In the genomic region with DNA sequence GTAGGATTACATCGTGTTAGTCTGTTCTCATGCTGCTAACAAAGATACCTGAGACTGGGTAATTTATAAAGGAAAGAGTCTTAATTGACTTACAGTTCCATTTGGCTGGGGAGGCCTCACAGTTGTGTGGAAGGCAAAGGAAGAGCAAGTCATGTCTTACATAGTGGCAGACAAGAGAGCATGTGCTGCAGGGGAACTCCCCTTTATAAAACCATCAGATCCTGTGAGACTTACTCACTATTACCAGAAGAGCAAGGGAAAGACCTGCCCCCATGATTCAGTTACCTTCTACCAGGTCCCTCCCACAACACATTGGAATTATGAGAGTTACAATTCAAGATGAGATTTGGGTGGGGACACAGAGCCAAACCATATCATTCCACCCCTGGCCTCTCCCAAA, we compare ENCODE assay signal across 21 cellular contexts. TPM values are rescaled to one million over a fixed set of nuclear protein-coding genes. Genes with fewer than 3 reads are reported as not detected.
DNase-seq lines count a peak whose midpoint lies in the region; ATAC-seq and TF ChIP-seq lines count a peak whose summit lies in the region.
"Had no signal": no experiment of that assay in that cellular context is flagged by ENCODE, and none has a peak within 500 bp of the region (broad histone marks: within the 10 kb centered on the region; RNA-seq: fewer than 3 reads in every experiment).

No MANE protein-coding gene starts in this region.

- no peaks in the 10 kb centered on the region for H3K27me3 Mint-ChIP-seq in natural killer cell treated with Interleukin-12 subunit alpha and Interleukin-12 subunit beta and Interleukin-15 and Interleukin-18, amount 100 ng/mL, for 72 hours
- no peaks in the 10 kb centered on the region for H3K27me3 Mint-ChIP-seq in natural killer cell (ENCODE audit: low read depth in 2 of 2)
- no peaks in the 10 kb centered on the region for H3K27me3 Mint-ChIP-seq in activated T-helper 2 cell treated with anti-CD3 and anti-CD28 coated beads, Interferon-gamma antibody, Interleukin-2, Interleukin-4, amounts not matched to agents 10 μg/mL and 5 μg/mL and 100 μg/mL, durations not matched to agents 14 hours and 24 hours and 36 hours (ENCODE audit: low read depth)
- H3K27me3 Mint-ChIP-seq: memory B cell; naive thymus-derived CD4-positive, alpha-beta T cell had no signal

- no peak for DNase-seq in natural killer cell treated with Interleukin-12 subunit alpha and Interleukin-12 subunit beta and Interleukin-15 and Interleukin-18, amount 100 ng/mL, for 72 hours (ENCODE audit: low spot score)
- DNase-seq in natural killer cell (no peak), renal cortical epithelial cell (ENCODE audit: low read depth) (peak; percentile 71), NCI-H446 (lab: John Stamatoyannopoulos, UW) (no peak), putamen (ENCODE audit: low spot score) (no peak)
- DNase-seq in activated T-helper 2 cell treated with anti-CD3 and anti-CD28 coated beads, Interferon-gamma antibody, Interleukin-2, Interleukin-4, amounts not matched to agents 10 μg/mL and 5 μg/mL and 100 μg/mL, durations not matched to agents 14 hours and 24 hours and 36 hours (ENCODE audit: low spot score) = no peak
- DNase-seq: activated CD8-positive, alpha-beta memory T cell treated with anti-CD3 and anti-CD28 coated beads, Interleukin-2, amount 50 U/mL, for 4 hours; amniotic stem cell; CD8-positive, alpha-beta T cell; DMS79; kidney glomerular epithelial cell; naive thymus-derived CD4-positive, alpha-beta T cell; NCI-H1417 treated with DMSO at 0.1 percent for 48 hours; NCI-H2171; NCI-H69; Right ventricle myocardium superior; thyroid gland had no signal

- H3K4me3 Mint-ChIP-seq in natural killer cell treated with Interleukin-12 subunit alpha and Interleukin-12 subunit beta and Interleukin-15 and Interleukin-18, amount 100 ng/mL, for 72 hours = peak overlapping the region; percentile 26
- H3K4me3 Mint-ChIP-seq in natural killer cell = no peak overlapping the region
- no peak overlapping the region for H3K4me3 Mint-ChIP-seq in activated T-helper 2 cell treated with anti-CD3 and anti-CD28 coated beads, Interferon-gamma antibody, Interleukin-2, Interleukin-4, amounts not matched to agents 10 μg/mL and 5 μg/mL and 100 μg/mL, durations not matched to agents 14 hours and 24 hours and 36 hours (ENCODE audit: low read depth)
- H3K4me3 Mint-ChIP-seq: CD8-positive, alpha-beta T cell; memory B cell had no signal

- no peaks in the 10 kb centered on the region for H3K9me3 Mint-ChIP-seq in natural killer cell treated with Interleukin-12 subunit alpha and Interleukin-12 subunit beta and Interleukin-15 and Interleukin-18, amount 100 ng/mL, for 72 hours
- no peaks in the 10 kb centered on the region for H3K9me3 Mint-ChIP-seq in natural killer cell
- H3K9me3 Mint-ChIP-seq in activated T-helper 2 cell treated with anti-CD3 and anti-CD28 coated beads, Interferon-gamma antibody, Interleukin-2, Interleukin-4, amounts not matched to agents 10 μg/mL and 5 μg/mL and 100 μg/mL, durations not matched to agents 14 hours and 24 hours and 36 hours = no peaks in the 10 kb centered on the region
- H3K9me3 Mint-ChIP-seq: CD8-positive, alpha-beta T cell; memory B cell; naive thymus-derived CD4-positive, alpha-beta T cell had no signal

- peaks cover 19% of the 10 kb centered on the region for H3K36me3 Mint-ChIP-seq in natural killer cell treated with Interleukin-12 subunit alpha and Interleukin-12 subunit beta and Interleukin-15 and Interleukin-18, amount 100 ng/mL, for 72 hours
- no peaks in the 10 kb centered on the region for H3K36me3 Mint-ChIP-seq in natural killer cell
- H3K36me3 Mint-ChIP-seq in activated T-helper 2 cell treated with anti-CD3 and anti-CD28 coated beads, Interferon-gamma antibody, Interleukin-2, Interleukin-4, amounts not matched to agents 10 μg/mL and 5 μg/mL and 100 μg/mL, durations not matched to agents 14 hours and 24 hours and 36 hours (ENCODE audit: low read depth) = peaks cover 37% of the 10 kb centered on the region

- H3K4me1 Mint-ChIP-seq in natural killer cell treated with Interleukin-12 subunit alpha and Interleukin-12 subunit beta and Interleukin-15 and Interleukin-18, amount 100 ng/mL, for 72 hours (ENCODE audit: low read depth in 2 of 2) = peaks cover 38 to 46% of the 10 kb centered on the region in 2 donors
- H3K4me1 Mint-ChIP-seq in natural killer cell = peaks cover 31 to 32% of the 10 kb centered on the region in 2 donors
- H3K4me1 Mint-ChIP-seq in activated T-helper 2 cell treated with anti-CD3 and anti-CD28 coated beads, Interferon-gamma antibody, Interleukin-2, Interleukin-4, amounts not matched to agents 10 μg/mL and 5 μg/mL and 100 μg/mL, durations not matched to agents 14 hours and 24 hours and 36 hours (ENCODE audit: low read depth) = peaks cover 28% of the 10 kb centered on the region

- H3K27ac Mint-ChIP-seq in natural killer cell treated with Interleukin-12 subunit alpha and Interleukin-12 subunit beta and Interleukin-15 and Interleukin-18, amount 100 ng/mL, for 72 hours = peak overlapping the region; percentile 35 to 51
- H3K27ac Mint-ChIP-seq in natural killer cell = peak overlapping the region in 1 of 2 donors; percentile 4
- H3K27ac Mint-ChIP-seq in activated T-helper 2 cell treated with anti-CD3 and anti-CD28 coated beads, Interferon-gamma antibody, Interleukin-2, Interleukin-4, amounts not matched to agents 10 μg/mL and 5 μg/mL and 100 μg/mL, durations not matched to agents 14 hours and 24 hours and 36 hours = peak overlapping the region; percentile 16
- H3K27ac Mint-ChIP-seq: CD8-positive, alpha-beta T cell; memory B cell had no signal

- no peak for TF ChIP-seq CTCF in natural killer cell (IDR thresholded peaks at IDR 0.05)

- intact Hi-C loops in natural killer cell (cut with micrococcal nuclease) = loop anchor here (5.0 kb wide), 1 partner anchor 773 kb away; a partner anchor contains a TSS
- intact Hi-C loops in activated T-helper 2 cell treated with anti-CD3 and anti-CD28 coated beads, Interferon-gamma antibody, Interleukin-2, Interleukin-4, amounts not matched to agents 10 μg/mL and 5 μg/mL and 100 μg/mL, durations not matched to agents 14 hours and 24 hours and 36 hours (cut with micrococcal nuclease) = loop anchor here (1.0 to 5.0 kb wide), 5 partner anchors 15 to 262 kb away; no protein-coding TSS in a partner anchor

- ATAC-seq in natural killer cell treated with Interleukin-12 subunit alpha and Interleukin-12 subunit beta and Interleukin-15 and Interleukin-18, amount 100 ng/mL, for 72 hours = peak in 1 of 2 donors; percentile 32
- ATAC-seq in natural killer cell = no peak
- ATAC-seq in HG03175 (IDR thresholded peaks at IDR 0.05; ENCODE audit: unreplicated experiment) = no peak
- ATAC-seq: CD8-positive, alpha-beta T cell; esophagus mucosa; HepG2; naive thymus-derived CD4-positive, alpha-beta T cell had no signal

RNA-seq across cellular contexts. Expression of a gene that starts 3.4 kb away (rescaled TPM):
- 10 to 100 TPM; 19.4 to 22.3 TPM for total RNA-seq in natural killer cell treated with Interleukin-12 subunit alpha and Interleukin-12 subunit beta and Interleukin-15 and Interleukin-18, amount 100 ng/mL, for 72 hours
- total RNA-seq in natural killer cell (10 to 100 TPM; 18.4 to 23.9 (median 23.3) TPM), renal cortical epithelial cell (20.7 and 26.0 TPM in 2 replicates)
- 15.5 and 16.9 TPM in 2 replicates for total RNA-seq in activated T-helper 2 cell treated with anti-CD3 and anti-CD28 coated beads, Interferon-gamma antibody, Interleukin-2, Interleukin-4, amounts not matched to agents 10 μg/mL and 5 μg/mL and 100 μg/mL, durations not matched to agents 14 hours and 24 hours and 36 hours
